In genomic region chr18:78656346-78656925, GRCh38 we compare ENCODE assay signal across 33 cellular contexts.
"Had no signal": no experiment of that assay in that cellular context is flagged by ENCODE, and none has a peak within 500 bp of the region (broad histone marks: within the 10 kb centered on the region; RNA-seq: fewer than 3 reads in every experiment).

No MANE protein-coding gene starts in this region.

- H3K4me1 Mint-ChIP-seq: activated B cell treated with CpG ODN at 0.5 μM for 24 hours; activated T-helper 17 cell treated with anti-CD3 and anti-CD28 coated beads, Interleukin-2, amount 50 U/mL, for 72 hours; central memory CD8-positive, alpha-beta T cell; endodermal cell had no signal

- H3K4me3 Mint-ChIP-seq: activated B cell treated with CpG ODN at 0.5 μM for 24 hours; activated CD8-positive, alpha-beta T cell treated with anti-CD3 and anti-CD28 coated beads for 36 hours; activated naive CD8-positive, alpha-beta T cell; activated T-cell treated with anti-CD3 and anti-CD28 coated beads, Interleukin-2, amount 50 U/mL, for 4 hours; activated T-helper 17 cell treated with anti-CD3 and anti-CD28 coated beads, Interleukin-2, amount 50 U/mL, for 72 hours; central memory CD8-positive, alpha-beta T cell; dendritic cell treated with granulocyte-macrophage colony-stimulating factor and Interleukin-4, amounts not matched to agents 40 ng/mL and 50 ng/mL, for 4 days; endodermal cell; T-helper 17 cell; T-helper 2 cell treated with Interferon-gamma antibody and Interleukin-4, amounts not matched to agents 5 μg/mL and 100 μg/mL, for 36 hours had no signal

- H3K27ac ChIP-seq: brain microvascular endothelial cell, coronary artery, dorsolateral prefrontal cortex, WERI-Rb-1 had no signal

- H3K27ac Mint-ChIP-seq: activated B cell treated with CpG ODN at 0.5 μM for 24 hours; activated CD8-positive, alpha-beta T cell treated with anti-CD3 and anti-CD28 coated beads for 36 hours; activated naive CD8-positive, alpha-beta T cell; activated T-helper 17 cell treated with anti-CD3 and anti-CD28 coated beads, Interleukin-2, amount 50 U/mL, for 72 hours; dendritic cell treated with granulocyte-macrophage colony-stimulating factor and Interleukin-4, amounts not matched to agents 40 ng/mL and 50 ng/mL, for 4 days; endodermal cell; T-helper 17 cell; T-helper 2 cell treated with Interferon-gamma antibody and Interleukin-4, amounts not matched to agents 5 μg/mL and 100 μg/mL, for 36 hours had no signal

- H3K36me3 ChIP-seq: brain microvascular endothelial cell, WERI-Rb-1 had no signal

- H3K9me3 Mint-ChIP-seq: activated T-helper 17 cell treated with anti-CD3 and anti-CD28 coated beads, Interleukin-2, amount 50 U/mL, for 72 hours had no signal

- H3K27me3 Mint-ChIP-seq: activated B cell treated with CpG ODN at 0.5 μM for 24 hours; activated CD8-positive, alpha-beta T cell treated with anti-CD3 and anti-CD28 coated beads for 36 hours had no signal

- ATAC-seq: activated CD4-positive, CD25-positive, alpha-beta regulatory T cell treated with anti-CD3 and anti-CD28 coated beads, Interleukin-2, amount 50 U/mL, for 24 hours; activated CD8-positive, alpha-beta T cell treated with anti-CD3 and anti-CD28 coated beads for 36 hours; activated T-cell treated with anti-CD3 and anti-CD28 coated beads, Interleukin-2, amount 50 U/mL, for 4 hours; activated T-helper 17 cell treated with anti-CD3 and anti-CD28 coated beads, Interleukin-2, amount 50 U/mL, for 72 hours; esophagus mucosa; T-helper 17 cell had no signal

- FAIRE-seq: astrocyte, bronchial epithelial cell, frontal cortex had no signal

- DNase-seq: activated B cell treated with CpG ODN at 0.5 μM for 24 hours; activated CD4-positive, alpha-beta T cell treated with anti-CD3 and anti-CD28 coated beads for 48 hours; activated CD4-positive, alpha-beta T cell treated with anti-CD3 and anti-CD28 coated beads, Interleukin-2, amount 50 U/mL, for 1 hour; activated CD4-positive, alpha-beta T cell treated with anti-CD3 and anti-CD28 coated beads, Interleukin-2, amount 50 U/mL, for 48 hours; activated CD8-positive, alpha-beta memory T cell treated with anti-CD3 and anti-CD28 coated beads for 24 hours; activated CD8-positive, alpha-beta T cell treated with anti-CD3 and anti-CD28 coated beads for 36 hours; activated effector memory CD4-positive, alpha-beta T cell treated with Interleukin-2 at 50 U/mL for 16 hours; activated gamma-delta T cell treated with Interleukin-2 at 50 U/mL for 16 hours; activated naive CD4-positive, alpha-beta T cell treated with anti-CD3 and anti-CD28 coated beads, Interleukin-2, amount 50 U/mL, for 16 hours; activated naive CD4-positive, alpha-beta T cell treated with Interleukin-2 at 50 U/mL for 16 hours; activated T-cell treated with anti-CD3 and anti-CD28 coated beads, Interleukin-2, amount 50 U/mL, for 4 hours; amniotic stem cell; anterior cingulate cortex; brain microvascular endothelial cell; dorsolateral prefrontal cortex; effector memory CD4-positive, alpha-beta T cell; endodermal cell; foreskin fibroblast; T-helper 1 cell; T-helper 17 cell; T1000; WERI-Rb-1 had no signal

- H3K27me3 ChIP-seq: brain microvascular endothelial cell had no signal

- H3K36me3 Mint-ChIP-seq: activated naive CD8-positive, alpha-beta T cell had no signal

- H3K4me3 ChIP-seq: coronary artery, dorsolateral prefrontal cortex had no signal
